In the genomic region with DNA sequence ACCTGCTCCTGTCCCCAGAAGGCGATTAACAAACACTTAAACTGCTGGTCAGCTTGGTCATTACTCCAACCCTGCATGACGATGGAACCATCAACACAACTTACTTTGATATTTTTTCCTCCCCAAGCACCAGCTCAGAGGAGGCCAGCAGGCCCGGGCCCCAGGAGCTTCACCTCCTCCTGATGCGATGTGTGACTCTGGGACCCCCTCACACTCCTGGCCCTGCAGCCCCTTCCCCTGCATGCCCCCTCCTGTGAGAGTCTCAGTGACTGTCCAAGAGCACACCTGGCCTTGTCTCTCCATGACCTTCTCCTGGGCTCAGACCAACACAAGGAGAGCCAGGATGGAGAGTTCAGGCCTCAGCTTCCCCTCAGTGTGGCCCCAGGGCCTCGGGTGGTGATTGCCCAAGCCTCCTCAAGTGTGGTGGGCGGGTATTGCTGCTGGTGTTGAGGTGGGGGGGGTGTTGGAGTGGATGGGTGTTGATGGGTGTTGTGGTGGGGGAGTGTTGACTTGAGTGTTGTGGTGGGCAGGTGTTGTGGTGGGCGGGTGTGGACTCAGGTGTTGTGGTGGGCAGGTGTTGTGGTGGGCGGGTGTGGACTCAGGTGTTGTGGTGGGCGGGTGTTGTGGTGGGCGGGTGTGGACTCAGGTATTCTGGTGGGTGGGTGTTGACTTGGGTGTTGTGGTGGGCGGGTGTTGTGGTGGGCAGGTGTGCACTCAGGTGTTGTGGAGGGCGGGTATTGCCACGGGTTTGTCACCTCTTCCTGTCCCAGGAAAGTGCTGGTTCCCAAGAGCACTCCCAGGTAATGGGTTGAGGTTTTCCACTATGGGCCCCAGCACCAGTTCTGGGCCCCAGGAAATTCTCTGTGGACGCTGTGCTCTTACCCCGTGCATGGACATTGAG, we compare ENCODE assay signal across 19 cellular contexts.
DNase-seq lines count a peak whose midpoint lies in the region; ATAC-seq, FAIRE-seq and TF ChIP-seq lines count a peak whose summit lies in the region.
"Had no signal": no experiment of that assay in that cellular context is flagged by ENCODE, and none has a peak within 500 bp of the region (broad histone marks: within the 10 kb centered on the region; RNA-seq: fewer than 3 reads in every experiment).

No MANE protein-coding gene starts in this region.

- in situ Hi-C loops in K562 (cut with MboI): no loop called here

- H3K9ac ChIP-seq in K562 (ENCODE audit: insufficient read depth in 1 of 2, low read depth in 2 of 2, low read length in 2 of 2): no peak overlapping the region

- CTCF ChIA-PET in K562 (lab: Yijun Ruan, JAX; ENCODE audit: low intra/inter-chr PET ratio): no interaction called here

- TF ChIP-seq EP300 in K562 (IDR thresholded peaks at IDR 0.05; ENCODE audit: low read length): no peak

- H2AFZ ChIP-seq in K562 (ENCODE audit: low read depth, low read length): no peak overlapping the region
- H2AFZ ChIP-seq: GM23338 had no signal

- no peaks in the 10 kb centered on the region for H3K79me2 ChIP-seq in K562 (ENCODE audit: control insufficient read depth, insufficient read depth, low read length)

- TF ChIP-seq CTCF in K562 (IDR thresholded peaks at IDR 0.05 in 2 of 3, conservative IDR thresholded peaks at IDR 0.05 in 1 of 3; ENCODE audit: insufficient read depth in 2 of 3, low read depth in 1 of 3, low read length in 3 of 3): no peak
- TF ChIP-seq CTCF in upper lobe of right lung (IDR thresholded peaks at IDR 0.05): no peak

- no peak for FAIRE-seq in K562 (lab: Jason Lieb, UNC)
- FAIRE-seq: GM12891, GM18507 had no signal

- H3K36me3 ChIP-seq in K562 (ENCODE audit: control insufficient read depth, insufficient read depth, low read length): no peaks in the 10 kb centered on the region
- H3K36me3 ChIP-seq in upper lobe of right lung: no peaks in the 10 kb centered on the region

- no peak for TF ChIP-seq POLR2A in K562 (conservative IDR thresholded peaks at IDR 0.05)

- no peak overlapping the region for H3K27ac ChIP-seq in K562 (ENCODE audit: extremely low read depth, low read depth, low read length)
- no peak overlapping the region for H3K27ac ChIP-seq in upper lobe of right lung

- H3K4me3 ChIP-seq in K562 (no peak overlapping the region), upper lobe of right lung (no peak overlapping the region)
- H3K4me3 ChIP-seq: GM23338 had no signal

- no peak overlapping the region for H3K4me2 ChIP-seq in K562 (ENCODE audit: insufficient read depth, low read length)
- H3K4me2 ChIP-seq: GM23338 had no signal

- ATAC-seq in K562: no peak
- peak; percentile 27 for ATAC-seq in upper lobe of right lung
- ATAC-seq in GM21447 (IDR thresholded peaks at IDR 0.05; ENCODE audit: unreplicated experiment): no peak
- ATAC-seq: GM23338, HCT116 had no signal

- 19% methylated on average over 10 of the region's 15 CpGs for WGBS in K562 (ENCODE audit: insufficient coverage, low coverage, missing lambda C conversion rate)

- 0 out of 2 replicates have a peak, but pooled peaks cover 2% of the 10 kb centered on the region for H3K9me3 ChIP-seq in K562 (replicated peaks; ENCODE audit: control insufficient read depth, insufficient read depth, low read depth, low read length)
- no peaks in the 10 kb centered on the region for H3K9me3 ChIP-seq in upper lobe of right lung

- peaks cover under 1 to 9% of the 10 kb centered on the region in 2 experiments; a peak in 3 of 5 replicates for H3K27me3 ChIP-seq in K562 (ENCODE audit: control insufficient read depth in 2 of 2, insufficient read depth in 2 of 2, low read length in 2 of 2)
- H3K27me3 ChIP-seq in upper lobe of right lung: no peaks in the 10 kb centered on the region

- no peak for TF ChIP-seq RAD21 in K562 (CRISPR knock-in tag; conservative IDR thresholded peaks at IDR 0.05 in 1 of 2, IDR thresholded peaks at IDR 0.05 in 1 of 2)

- DNase-seq in K562 (ENCODE audit: extremely low read depth in 1 of 4, low spot score in 3 of 4) (no peak), mesenteric fat pad (ENCODE audit: low spot score) (peak; percentile 72), upper lobe of right lung (no peak), pons (ENCODE audit: low spot score) (no peak), HuH-7.5 (ENCODE audit: low spot score) (no peak)
- DNase-seq: C1 segment of cervical spinal cord; Calu3; CD4-positive, alpha-beta memory T cell; COR-L47; DMS53; DMS79 treated with DMSO at 0.1 percent for 48 hours; GF-D8; H9; HFFc6 had no signal

- POLR2A ChIA-PET in K562 (lab: Yijun Ruan, JAX): interaction anchor here (1.5 kb wide), 1 partner anchor 11 kb away, joined by 3 read pairs; no protein-coding TSS in a partner anchor

- H3K4me1 ChIP-seq in K562 (replicated peaks in 1 of 2; ENCODE audit: control insufficient read depth in 2 of 2, insufficient read depth in 2 of 2, low read length in 2 of 2) (peaks cover 0 to 2% of the 10 kb centered on the region in 2 experiments; a peak in 2 of 5 replicates), upper lobe of right lung (no peaks in the 10 kb centered on the region)

- intact Hi-C loops in K562 (cut with micrococcal nuclease): no loop called here
- intact Hi-C loops in upper lobe of right lung (cut with DNase I): no loop called here

- BruUV-seq in K562 (replicated peaks; lab: Mats Ljungman, UMichigan): no TSS peak

- no peaks in the 10 kb centered on the region for H4K20me1 ChIP-seq in K562 (replicated peaks; ENCODE audit: control insufficient read depth, insufficient read depth, low read length)

- no peaks in the 10 kb centered on the region for H3K9me1 ChIP-seq in K562 (ENCODE audit: control insufficient read depth, insufficient read depth, low read length)

TF ChIP-seq in K562, 482 proteins besides CTCF, POLR2A, EP300 and RAD21:
- no peak for TF ChIP-seq ZKSCAN1 (IDR thresholded peaks at IDR 0.05; ENCODE audit: low read depth, low read length)
- TF ChIP-seq, protein P1, sequence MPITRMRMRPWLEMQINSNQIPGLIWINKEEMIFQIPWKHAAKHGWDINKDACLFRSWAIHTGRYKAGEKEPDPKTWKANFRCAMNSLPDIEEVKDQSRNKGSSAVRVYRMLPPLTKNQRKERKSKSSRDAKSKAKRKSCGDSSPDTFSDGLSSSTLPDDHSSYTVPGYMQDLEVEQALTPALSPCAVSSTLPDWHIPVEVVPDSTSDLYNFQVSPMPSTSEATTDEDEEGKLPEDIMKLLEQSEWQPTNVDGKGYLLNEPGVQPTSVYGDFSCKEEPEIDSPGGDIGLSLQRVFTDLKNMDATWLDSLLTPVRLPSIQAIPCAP (CRISPR knock-in tag; IDR thresholded peaks at IDR 0.05; ENCODE audit: borderline replicate concordance): no peak
- 0 out of 2 replicates have a peak, but pooled peaks have one; percentile 6 for TF ChIP-seq EGR1 (conservative IDR thresholded peaks at IDR 0.05)
- TF ChIP-seq ETS2 (tag; IDR thresholded peaks at IDR 0.05; ENCODE audit: borderline replicate concordance, poor library complexity, severe bottlenecking): no peak
